In genomic region chr19:13718733-13719132, GRCh38 we compare ENCODE assay signal across 8 cellular contexts. TPM values are rescaled to one million over a fixed set of nuclear protein-coding genes. Genes with fewer than 3 reads are reported as not detected.
A peak's percentile ranks its signal among the peaks of the same experiment; 100 is the strongest.
DNase-seq lines count a peak whose midpoint lies in the region; ATAC-seq and TF ChIP-seq lines count a peak whose summit lies in the region.

No MANE protein-coding gene starts in this region.

- no peak overlapping the region for H3K4me3 ChIP-seq in iPS DF 6.9 (ENCODE audit: low read length)
- no peak overlapping the region for H3K4me3 ChIP-seq in upper lobe of left lung
- no peak overlapping the region for H3K4me3 ChIP-seq in coronary artery

- TF ChIP-seq EP300 in upper lobe of left lung (IDR thresholded peaks at IDR 0.05) = no peak

- no peaks in the 10 kb centered on the region for H3K27me3 ChIP-seq in iPS DF 6.9 (ENCODE audit: control insufficient read depth, insufficient read depth, low read length)
- H3K27me3 ChIP-seq in upper lobe of left lung = no peaks in the 10 kb centered on the region

- H3K27ac ChIP-seq in iPS DF 6.9 (ENCODE audit: low read length) (no peak overlapping the region), upper lobe of left lung (no peak overlapping the region), coronary artery (no peak overlapping the region)

- no peaks in the 10 kb centered on the region for H3K4me1 ChIP-seq in iPS DF 6.9 (ENCODE audit: control insufficient read depth, insufficient read depth, low read length)
- H3K4me1 ChIP-seq in upper lobe of left lung = no peaks in the 10 kb centered on the region

- H3K36me3 ChIP-seq in iPS DF 6.9 (ENCODE audit: control insufficient read depth, insufficient read depth, low read length) (no peaks in the 10 kb centered on the region), upper lobe of left lung (no peaks in the 10 kb centered on the region)

- ATAC-seq in HG02973 (IDR thresholded peaks at IDR 0.05; ENCODE audit: unreplicated experiment) (no peak), upper lobe of left lung (ENCODE audit: low FRiP score in 2 of 2) (no peak)
- ATAC-seq in stimulated activated memory B cell treated with anti-CD40 and anti-IgM and Interleukin-4, amounts not matched to agents 10 μg/mL and 1 μg/mL and 100 μg/mL, for 72 hours = no peak

- no peaks in the 10 kb centered on the region for H3K36me3 Mint-ChIP-seq in stimulated activated memory B cell treated with anti-CD40 and anti-IgM and Interleukin-4, amounts not matched to agents 10 μg/mL and 1 μg/mL and 100 μg/mL, for 72 hours

- H3K4me3 Mint-ChIP-seq in stimulated activated memory B cell treated with anti-CD40 and anti-IgM and Interleukin-4, amounts not matched to agents 10 μg/mL and 1 μg/mL and 100 μg/mL, for 72 hours = no peak overlapping the region

- no peak overlapping the region for H3K27ac Mint-ChIP-seq in stimulated activated memory B cell treated with anti-CD40 and anti-IgM and Interleukin-4, amounts not matched to agents 10 μg/mL and 1 μg/mL and 100 μg/mL, for 72 hours

- TF ChIP-seq POLR2A in upper lobe of left lung (IDR thresholded peaks at IDR 0.05) = no peak

- DNase-seq in ELF-1 (ENCODE audit: low read depth, low spot score) (peak; percentile 45), NCI-H2171 (lab: John Stamatoyannopoulos, UW) (peak; percentile 96), amygdala (lab: John Stamatoyannopoulos, UW) (peak in 47 of 56 donors; percentile 3 to 76 (median 35)), iPS DF 6.9 (ENCODE audit: low read depth, low spot score) (peak; percentile 31), upper lobe of left lung (no peak), coronary artery (ENCODE audit: low spot score) (no peak)

- H3K9me3 ChIP-seq in iPS DF 6.9 (ENCODE audit: control insufficient read depth, insufficient read depth, low read length) (no peaks in the 10 kb centered on the region), upper lobe of left lung (no peaks in the 10 kb centered on the region)

- no CpG with 5 or more reads among the region's 9 CpGs for WGBS in iPS DF 6.9 (ENCODE audit: insufficient coverage, insufficient read length)
- 27 to 30% methylated on average over 9 of the region's 9 CpGs for WGBS in upper lobe of left lung, 2 donors

- peaks cover 3% of the 10 kb centered on the region for H3K9me3 Mint-ChIP-seq in stimulated activated memory B cell treated with anti-CD40 and anti-IgM and Interleukin-4, amounts not matched to agents 10 μg/mL and 1 μg/mL and 100 μg/mL, for 72 hours

- H3K4me1 Mint-ChIP-seq in stimulated activated memory B cell treated with anti-CD40 and anti-IgM and Interleukin-4, amounts not matched to agents 10 μg/mL and 1 μg/mL and 100 μg/mL, for 72 hours = peaks cover 11% of the 10 kb centered on the region

- TF ChIP-seq CTCF in upper lobe of left lung (IDR thresholded peaks at IDR 0.05) (peak in 2 of 6 experiments; percentile 14 to 24), coronary artery (IDR thresholded peaks at IDR 0.05) (no peak)

- H3K27me3 Mint-ChIP-seq in stimulated activated memory B cell treated with anti-CD40 and anti-IgM and Interleukin-4, amounts not matched to agents 10 μg/mL and 1 μg/mL and 100 μg/mL, for 72 hours = peaks cover 9% of the 10 kb centered on the region

RNA-seq across cellular contexts. Expression of gene MRI1, which starts 45.6 kb away (rescaled TPM):
- total RNA-seq in upper lobe of left lung = 100 to 1,000 TPM in 2 of 6 donors, 10 to 100 TPM in 4; 29.4 to 155 (median 42.3) TPM

RNA-seq across cellular contexts. Expression of gene C19orf53, which starts 55.5 kb away (rescaled TPM):
- total RNA-seq in upper lobe of left lung = 100 to 1,000 TPM in 3 of 6 donors, 10 to 100 TPM in 2, 1 to 10 TPM in 1; 9.4 to 158 (median 96.5) TPM

Comparison
In these comparisons a context has a peak if more than half of its experiments do, and no peak if none do; other contexts are left out.
1. DNase-seq: peak in ELF-1 (single experiment), NCI-H2171 (single experiment), amygdala (47 of 56) and iPS DF 6.9 (single experiment); none in upper lobe of left lung (0 of 2) and coronary artery (single experiment).